ENCODE assay signal across 17 cellular contexts in the genomic region with DNA sequence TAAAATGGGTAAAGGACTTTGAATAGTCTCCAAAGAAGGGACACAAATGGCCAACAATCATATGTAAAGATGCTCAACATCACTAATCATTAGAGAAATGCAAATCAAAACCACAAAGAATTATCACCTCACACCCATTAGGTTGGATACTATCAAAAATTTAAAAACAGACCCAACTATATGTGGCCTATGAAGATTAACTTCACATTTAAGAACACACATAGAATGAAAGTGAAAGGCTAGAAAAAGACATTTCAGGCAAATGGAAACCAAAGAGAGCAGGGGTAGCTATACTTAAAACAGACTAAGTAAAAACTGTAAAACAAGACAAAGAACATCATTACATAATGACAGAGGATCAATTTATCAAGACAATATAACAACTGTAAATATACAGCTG.
"Had no signal": no experiment of that assay in that cellular context is flagged by ENCODE, and none has a peak within 500 bp of the region (broad histone marks: within the 10 kb centered on the region; RNA-seq: fewer than 3 reads in every experiment).

No MANE protein-coding gene starts in this region.

- H3K27ac Mint-ChIP-seq: stimulated activated naive B cell treated with anti-CD40 and anti-IgM and Interleukin-4, amounts not matched to agents 10 μg/mL and 1 μg/mL and 100 μg/mL, for 72 hours had no signal

- H3K27me3 Mint-ChIP-seq: central memory CD8-positive, alpha-beta T cell; naive thymus-derived CD8-positive, alpha-beta T cell; stimulated activated naive B cell treated with anti-CD40 and anti-IgM and Interleukin-4, amounts not matched to agents 10 μg/mL and 1 μg/mL and 100 μg/mL, for 72 hours had no signal

- H3K4me3 ChIP-seq: body of pancreas, gastrocnemius medialis, heart right ventricle, left lung, mucosa of descending colon, psoas muscle, spleen, transverse colon had no signal

- H3K4me3 Mint-ChIP-seq: activated T-cell treated with anti-CD3 and anti-CD28 coated beads, Interleukin-2, amount 50 U/mL, for 4 hours; central memory CD8-positive, alpha-beta T cell; naive thymus-derived CD8-positive, alpha-beta T cell; stimulated activated naive B cell treated with anti-CD40 and anti-IgM and Interleukin-4, amounts not matched to agents 10 μg/mL and 1 μg/mL and 100 μg/mL, for 72 hours had no signal

- DNase-seq: activated T-cell treated with anti-CD3 and anti-CD28 coated beads, Interleukin-2, amount 50 U/mL, for 4 hours; body of pancreas; cortex of kidney; effector memory CD4-positive, alpha-beta T cell; gastrocnemius medialis; heart right ventricle; islet precursor cell; left lung; mucosa of descending colon; naive thymus-derived CD8-positive, alpha-beta T cell; psoas muscle; SK-N-SH; spleen; stimulated activated CD4-positive, alpha-beta T cell treated with anti-CD3 and anti-CD28 coated beads, Interleukin-1b, Interleukin-23, amount 100 ng/mL, for 48 hours; stimulated activated naive B cell treated with anti-CD40 and anti-IgM and Interleukin-4, amounts not matched to agents 10 μg/mL and 1 μg/mL and 100 μg/mL, for 72 hours; transverse colon had no signal

- H3K9me3 Mint-ChIP-seq: activated T-cell treated with anti-CD3 and anti-CD28 coated beads, Interleukin-2, amount 50 U/mL, for 4 hours; central memory CD8-positive, alpha-beta T cell had no signal
